In the genomic region with DNA sequence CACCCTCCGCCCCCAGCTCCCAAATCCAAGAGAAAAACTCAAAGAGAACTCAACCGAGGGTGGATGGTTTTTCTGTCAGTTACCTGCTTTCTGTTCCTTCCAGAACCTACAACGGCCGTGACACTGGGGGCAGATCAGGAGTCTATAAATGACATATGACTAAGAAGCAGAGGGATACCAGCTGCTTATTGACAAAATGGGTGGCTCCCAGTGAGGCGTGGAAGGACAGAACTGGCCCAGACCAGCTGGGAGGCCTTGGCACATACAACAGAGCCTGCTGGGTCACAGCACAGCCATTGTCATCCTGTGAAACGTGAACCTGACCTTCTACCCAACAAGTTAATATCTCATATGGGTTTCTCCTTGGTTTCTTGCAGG, we compare ENCODE assay signal across 9 cellular contexts.
DNase-seq lines count a peak whose midpoint lies in the region; ATAC-seq and TF ChIP-seq lines count a peak whose summit lies in the region.
"Had no signal": no experiment of that assay in that cellular context is flagged by ENCODE, and none has a peak within 500 bp of the region (broad histone marks: within the 10 kb centered on the region; RNA-seq: fewer than 3 reads in every experiment).

No MANE protein-coding gene starts in this region.

- H3K27me3 Mint-ChIP-seq in activated CD4-positive, alpha-beta T cell treated with anti-CD3 and anti-CD28 coated beads for 36 hours = peaks cover 2% of the 10 kb centered on the region

- no peak overlapping the region for H3K4me3 ChIP-seq in thyroid gland (replicated peaks in 1 of 3)
- H3K4me3 ChIP-seq: SK-N-MC had no signal

- no peak for TF ChIP-seq CTCF in thyroid gland (IDR thresholded peaks at IDR 0.05)
- TF ChIP-seq CTCF in foreskin keratinocyte (conservative IDR thresholded peaks at IDR 0.05) = no peak

- H3K4me1 ChIP-seq in thyroid gland (peaks cover 28 to 38% of the 10 kb centered on the region in 2 donors), foreskin keratinocyte (no peaks in the 10 kb centered on the region)

- H3K36me3 ChIP-seq in thyroid gland = no peaks in the 10 kb centered on the region

- CTCF ChIA-PET in activated CD4-positive, alpha-beta T cell treated with anti-CD3 and anti-CD28 coated beads for 36 hours (lab: Charles Lee) = no interaction called here

- ATAC-seq in HG03103 (IDR thresholded peaks at IDR 0.05; ENCODE audit: low read depth, unreplicated experiment) (peak; percentile 50), foreskin keratinocyte (no peak)
- no peak for ATAC-seq in activated CD4-positive, alpha-beta T cell treated with anti-CD3 and anti-CD28 coated beads for 36 hours

- H3K27me3 ChIP-seq in thyroid gland (no peaks in the 10 kb centered on the region), foreskin keratinocyte (no peaks in the 10 kb centered on the region)

- intact Hi-C loops in thyroid gland (cut with DNase I) = no loop called here
- intact Hi-C loops in activated CD4-positive, alpha-beta T cell treated with anti-CD3 and anti-CD28 coated beads for 36 hours (cut with DNase I, micrococcal nuclease) = no loop called here

- TF ChIP-seq POLR2A in thyroid gland (IDR thresholded peaks at IDR 0.05) = no peak

- no peaks in the 10 kb centered on the region for H3K9me3 ChIP-seq in thyroid gland

- H3K4me3 Mint-ChIP-seq in activated CD4-positive, alpha-beta T cell treated with anti-CD3 and anti-CD28 coated beads for 36 hours = no peak overlapping the region

- H3K36me3 Mint-ChIP-seq in activated CD4-positive, alpha-beta T cell treated with anti-CD3 and anti-CD28 coated beads for 36 hours (ENCODE audit: low read depth) = peaks cover 2% of the 10 kb centered on the region

- peaks cover 4% of the 10 kb centered on the region for H3K9me3 Mint-ChIP-seq in activated CD4-positive, alpha-beta T cell treated with anti-CD3 and anti-CD28 coated beads for 36 hours (ENCODE audit: low read depth)

- DNase-seq in NCI-H1417 (lab: John Stamatoyannopoulos, UW) (peak; percentile 35 to 60 (median 43)), NCI-H1417 treated with DMSO at 0.1 percent for 48 hours (lab: John Stamatoyannopoulos, UW) (no peak), thyroid gland (peak in 1 of 2 donors; percentile 41), Kasumi-1 (lab: John Stamatoyannopoulos, UW) (no peak), foreskin keratinocyte (no peak)
- no peak for DNase-seq in activated CD4-positive, alpha-beta T cell treated with anti-CD3 and anti-CD28 coated beads for 36 hours

- H3K27ac ChIP-seq in angular gyrus (ENCODE audit: low read depth, low read length) = peak overlapping the region; percentile 78
- H3K27ac ChIP-seq in thyroid gland = peak overlapping the region; percentile 21 to 80 (median 67)
- H3K27ac ChIP-seq in foreskin keratinocyte = no peak overlapping the region

- no peak overlapping the region for H3K27ac Mint-ChIP-seq in activated CD4-positive, alpha-beta T cell treated with anti-CD3 and anti-CD28 coated beads for 36 hours

- H3K4me1 Mint-ChIP-seq in activated CD4-positive, alpha-beta T cell treated with anti-CD3 and anti-CD28 coated beads for 36 hours = peaks cover 48% of the 10 kb centered on the region

- 83 to 85% methylated on average over 6 of the region's 6 CpGs for WGBS in thyroid gland, 2 donors

- POLR2A ChIA-PET in activated CD4-positive, alpha-beta T cell treated with anti-CD3 and anti-CD28 coated beads for 36 hours (lab: Charles Lee) = no interaction called here

Comparison
In these comparisons a context has a peak if more than half of its experiments do, and no peak if none do; other contexts are left out.
1. DNase-seq: peak in NCI-H1417 (3 of 3); none in NCI-H1417 treated with DMSO at 0.1 percent for 48 hours (single experiment), Kasumi-1 (0 of 2), foreskin keratinocyte (0 of 2) and activated CD4-positive, alpha-beta T cell treated with anti-CD3 and anti-CD28 coated beads for 36 hours (single experiment).